ENCODE assay signal across 1 cellular context in the genomic region with DNA sequence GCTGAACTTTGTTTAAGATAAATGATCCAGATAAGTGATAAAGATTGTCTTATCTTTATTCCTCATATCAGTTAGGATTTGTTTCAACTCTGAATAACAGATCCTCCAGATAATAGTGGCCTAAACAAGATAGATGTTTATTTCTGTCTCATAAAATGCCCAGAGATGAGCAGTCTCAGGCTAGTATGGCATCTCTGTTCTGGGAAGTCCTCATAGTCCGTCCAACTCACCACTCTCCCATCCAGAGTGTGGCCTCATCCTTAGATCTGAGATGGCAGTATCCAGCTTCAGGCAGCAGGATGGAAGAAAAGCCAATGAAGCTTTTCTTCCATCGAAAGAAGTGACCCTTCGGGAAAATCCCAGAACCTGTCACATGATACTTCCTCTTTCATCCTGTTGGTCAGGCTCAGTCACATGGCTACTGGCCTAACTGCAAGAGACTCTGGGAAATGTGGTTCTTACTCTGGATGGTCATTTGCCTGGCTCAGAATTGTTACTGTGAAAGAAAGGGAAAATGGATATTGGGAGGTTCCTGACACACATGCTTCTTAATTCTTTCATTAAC.
TF ChIP-seq lines count a peak whose summit lies in the region.

No MANE protein-coding gene starts in this region.

TF ChIP-seq in HEK293, 187 proteins besides CTCF, POLR2A, EP300 and RAD21 (continued from another document):
- peak; percentile 16 for TF ChIP-seq SETDB1 (IDR thresholded peaks at IDR 0.05; ENCODE audit: insufficient read length, low read length)
- peak; percentile 71 for TF ChIP-seq FEZF1 (tag by site-specific recombination; IDR thresholded peaks at IDR 0.05)
- TF ChIP-seq ZNF747 (tag by site-specific recombination; IDR thresholded peaks at IDR 0.05) = no peak
- TF ChIP-seq ZNF560 (tag by site-specific recombination; IDR thresholded peaks at IDR 0.05; ENCODE audit: borderline replicate concordance) = no peak
- no peak for TF ChIP-seq ZNF140 (tag by site-specific recombination; IDR thresholded peaks at IDR 0.05)
- TF ChIP-seq ZFHX2 (tag by site-specific recombination; conservative IDR thresholded peaks at IDR 0.05) = no peak
- TF ChIP-seq OVOL3 (tag by site-specific recombination; IDR thresholded peaks at IDR 0.05) = no peak
- TF ChIP-seq ZNF274 (IDR thresholded peaks at IDR 0.05; ENCODE audit: low read length) = no peak
- no peak for TF ChIP-seq ZNF274 (tag by site-specific recombination; IDR thresholded peaks at IDR 0.05; ENCODE audit: borderline replicate concordance)
- TF ChIP-seq ZNF211 (tag by site-specific recombination; IDR thresholded peaks at IDR 0.05; ENCODE audit: low read depth) = no peak
- no peak for TF ChIP-seq ZNF184 (tag by site-specific recombination; IDR thresholded peaks at IDR 0.05)
- no peak for TF ChIP-seq ZNF248 (tag by site-specific recombination; IDR thresholded peaks at IDR 0.05)
- TF ChIP-seq, protein P1, sequence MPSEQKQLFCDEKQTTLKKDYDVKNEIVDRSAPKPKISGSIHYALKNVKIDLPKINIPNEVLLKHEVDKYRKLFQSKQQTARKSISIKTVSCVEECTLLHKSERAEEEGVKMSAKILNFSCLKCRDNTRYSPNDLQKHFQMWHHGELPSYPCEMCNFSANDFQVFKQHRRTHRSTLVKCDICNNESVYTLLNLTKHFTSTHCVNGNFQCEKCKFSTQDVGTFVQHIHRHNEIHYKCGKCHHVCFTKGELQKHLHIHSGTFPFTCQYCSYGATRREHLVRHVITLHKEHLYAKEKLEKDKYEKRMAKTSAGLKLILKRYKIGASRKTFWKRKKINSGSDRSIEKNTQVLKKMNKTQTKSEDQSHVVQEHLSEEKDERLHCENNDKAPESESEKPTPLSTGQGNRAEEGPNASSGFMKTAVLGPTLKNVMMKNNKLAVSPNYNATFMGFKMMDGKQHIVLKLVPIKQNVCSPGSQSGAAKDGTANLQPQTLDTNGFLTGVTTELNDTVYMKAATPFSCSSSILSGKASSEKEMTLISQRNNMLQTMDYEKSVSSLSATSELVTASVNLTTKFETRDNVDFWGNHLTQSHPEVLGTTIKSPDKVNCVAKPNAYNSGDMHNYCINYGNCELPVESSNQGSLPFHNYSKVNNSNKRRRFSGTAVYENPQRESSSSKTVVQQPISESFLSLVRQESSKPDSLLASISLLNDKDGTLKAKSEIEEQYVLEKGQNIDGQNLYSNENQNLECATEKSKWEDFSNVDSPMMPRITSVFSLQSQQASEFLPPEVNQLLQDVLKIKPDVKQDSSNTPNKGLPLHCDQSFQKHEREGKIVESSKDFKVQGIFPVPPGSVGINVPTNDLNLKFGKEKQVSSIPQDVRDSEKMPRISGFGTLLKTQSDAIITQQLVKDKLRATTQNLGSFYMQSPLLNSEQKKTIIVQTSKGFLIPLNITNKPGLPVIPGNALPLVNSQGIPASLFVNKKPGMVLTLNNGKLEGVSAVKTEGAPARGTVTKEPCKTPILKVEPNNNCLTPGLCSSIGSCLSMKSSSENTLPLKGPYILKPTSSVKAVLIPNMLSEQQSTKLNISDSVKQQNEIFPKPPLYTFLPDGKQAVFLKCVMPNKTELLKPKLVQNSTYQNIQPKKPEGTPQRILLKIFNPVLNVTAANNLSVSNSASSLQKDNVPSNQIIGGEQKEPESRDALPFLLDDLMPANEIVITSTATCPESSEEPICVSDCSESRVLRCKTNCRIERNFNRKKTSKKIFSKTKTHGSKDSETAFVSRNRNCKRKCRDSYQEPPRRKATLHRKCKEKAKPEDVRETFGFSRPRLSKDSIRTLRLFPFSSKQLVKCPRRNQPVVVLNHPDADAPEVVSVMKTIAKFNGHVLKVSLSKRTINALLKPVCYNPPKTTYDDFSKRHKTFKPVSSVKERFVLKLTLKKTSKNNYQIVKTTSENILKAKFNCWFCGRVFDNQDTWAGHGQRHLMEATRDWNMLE (tag by site-specific recombination; conservative IDR thresholded peaks at IDR 0.05; ENCODE audit: low read depth) = peak; percentile 64
